ENCODE assay signal across 9 cellular contexts in genomic region chr11:67465190-67465522, GRCh38. TPM values are rescaled to one million over a fixed set of nuclear protein-coding genes. Genes with fewer than 3 reads are reported as not detected.
DNase-seq lines count a peak whose midpoint lies in the region; ATAC-seq lines count a peak whose summit lies in the region.
"Had no signal": no experiment of that assay in that cellular context is flagged by ENCODE, and none has a peak within 500 bp of the region (broad histone marks: within the 10 kb centered on the region; RNA-seq: fewer than 3 reads in every experiment).

No MANE protein-coding gene starts in this region.

- H3K4me1 ChIP-seq in iPS-15b (ENCODE audit: control insufficient read depth, insufficient read depth, low read length), result no peaks in the 10 kb centered on the region

- peak overlapping the region; percentile 85 for H3K4me3 ChIP-seq in iPS-15b (ENCODE audit: low read depth, low read length)

- peak; percentile 63 for DNase-seq in DMS53 (lab: John Stamatoyannopoulos, UW)
- DNase-seq in DMS53 treated with DMSO at 0.1 percent for 48 hours (lab: John Stamatoyannopoulos, UW; ENCODE audit: unreplicated experiment), result no peak
- DNase-seq in activated T-cell treated with anti-CD3 and anti-CD28 coated beads, Interleukin-2, amount 50 U/mL, for 48 hours, result peak; percentile 32 to 42
- DNase-seq in stimulated activated naive B cell treated with anti-CD40 and anti-IgM and Interleukin-4, amounts not matched to agents 10 μg/mL and 1 μg/mL and 100 μg/mL, for 72 hours, result no peak
- no peak for DNase-seq in NK-92 treated with Interleukin-12 subunit alpha and Interleukin-12 subunit beta, amount 100 ng/mL, for 24 hours (lab: John Stamatoyannopoulos, UW)
- no peak for DNase-seq in sciatic nerve (ENCODE audit: low spot score)
- DNase-seq in NCI-H1694 (lab: John Stamatoyannopoulos, UW), result no peak

- no peaks in the 10 kb centered on the region for H3K27me3 Mint-ChIP-seq in stimulated activated naive B cell treated with anti-CD40 and anti-IgM and Interleukin-4, amounts not matched to agents 10 μg/mL and 1 μg/mL and 100 μg/mL, for 72 hours

- H3K4me3 Mint-ChIP-seq in stimulated activated naive B cell treated with anti-CD40 and anti-IgM and Interleukin-4, amounts not matched to agents 10 μg/mL and 1 μg/mL and 100 μg/mL, for 72 hours, result peak overlapping the region; percentile 94 to 99

- H3K9ac ChIP-seq in iPS-15b (ENCODE audit: low read depth, low read length), result peak overlapping the region; percentile 70

- no peaks in the 10 kb centered on the region for H3K9me3 ChIP-seq in iPS-15b (ENCODE audit: control insufficient read depth, insufficient read depth, low read length)

- H3K27ac Mint-ChIP-seq in stimulated activated naive B cell treated with anti-CD40 and anti-IgM and Interleukin-4, amounts not matched to agents 10 μg/mL and 1 μg/mL and 100 μg/mL, for 72 hours, result peak overlapping the region; percentile 98

- no peaks in the 10 kb centered on the region for H3K27me3 ChIP-seq in iPS-15b (ENCODE audit: control insufficient read depth, insufficient read depth, low read length)

- H3K4me1 Mint-ChIP-seq in stimulated activated naive B cell treated with anti-CD40 and anti-IgM and Interleukin-4, amounts not matched to agents 10 μg/mL and 1 μg/mL and 100 μg/mL, for 72 hours, result peaks cover 37 to 72% of the 10 kb centered on the region in 2 donors

- no peak for ATAC-seq in stimulated activated naive B cell treated with anti-CD40 and anti-IgM and Interleukin-4, amounts not matched to agents 10 μg/mL and 1 μg/mL and 100 μg/mL, for 72 hours (replicated peaks)
- ATAC-seq in sciatic nerve, result no peak

- no peaks in the 10 kb centered on the region for H3K9me3 Mint-ChIP-seq in stimulated activated naive B cell treated with anti-CD40 and anti-IgM and Interleukin-4, amounts not matched to agents 10 μg/mL and 1 μg/mL and 100 μg/mL, for 72 hours

- intact Hi-C loops in sciatic nerve (cut with DNase I), result no loop called here

- peaks cover 12 to 21% of the 10 kb centered on the region in 2 donors for H3K36me3 Mint-ChIP-seq in stimulated activated naive B cell treated with anti-CD40 and anti-IgM and Interleukin-4, amounts not matched to agents 10 μg/mL and 1 μg/mL and 100 μg/mL, for 72 hours

- no peaks in the 10 kb centered on the region for H3K36me3 ChIP-seq in iPS-15b (ENCODE audit: control insufficient read depth, insufficient read depth, low read length)

RNA-seq across cellular contexts. Expression of gene TMEM134, which starts 3.9 kb away (rescaled TPM):
- total RNA-seq in sciatic nerve, result 49.9 TPM

RNA-seq across cellular contexts. Expression of gene CABP4, which starts 10.0 kb away (rescaled TPM):
- 2.5 TPM for total RNA-seq in sciatic nerve

RNA-seq across cellular contexts. Expression of gene GPR152, which starts 12.6 kb away (rescaled TPM):
- total RNA-seq in sciatic nerve, result not detected
- total RNA-seq: M059J had no signal

RNA-seq across cellular contexts. Expression of gene AIP, which starts 17.7 kb away (rescaled TPM):
- 72.0 TPM for total RNA-seq in sciatic nerve

RNA-seq across cellular contexts. Expression of gene CORO1B, which starts 21.9 kb away (rescaled TPM):
- total RNA-seq in sciatic nerve, result 59.8 TPM

Comparison
In these comparisons a context has a peak if more than half of its experiments do, and no peak if none do; other contexts are left out.
1. DNase-seq: peak in DMS53 (single experiment) and activated T-cell treated with anti-CD3 and anti-CD28 coated beads, Interleukin-2, amount 50 U/mL, for 48 hours (2 of 2); none in DMS53 treated with DMSO at 0.1 percent for 48 hours (single experiment), stimulated activated naive B cell treated with anti-CD40 and anti-IgM and Interleukin-4, amounts not matched to agents 10 μg/mL and 1 μg/mL and 100 μg/mL, for 72 hours (single experiment), NK-92 treated with Interleukin-12 subunit alpha and Interleukin-12 subunit beta, amount 100 ng/mL, for 24 hours (single experiment), sciatic nerve (single experiment) and NCI-H1694 (single experiment).